ENCODE assay signal across 13 cellular contexts in the genomic region with DNA sequence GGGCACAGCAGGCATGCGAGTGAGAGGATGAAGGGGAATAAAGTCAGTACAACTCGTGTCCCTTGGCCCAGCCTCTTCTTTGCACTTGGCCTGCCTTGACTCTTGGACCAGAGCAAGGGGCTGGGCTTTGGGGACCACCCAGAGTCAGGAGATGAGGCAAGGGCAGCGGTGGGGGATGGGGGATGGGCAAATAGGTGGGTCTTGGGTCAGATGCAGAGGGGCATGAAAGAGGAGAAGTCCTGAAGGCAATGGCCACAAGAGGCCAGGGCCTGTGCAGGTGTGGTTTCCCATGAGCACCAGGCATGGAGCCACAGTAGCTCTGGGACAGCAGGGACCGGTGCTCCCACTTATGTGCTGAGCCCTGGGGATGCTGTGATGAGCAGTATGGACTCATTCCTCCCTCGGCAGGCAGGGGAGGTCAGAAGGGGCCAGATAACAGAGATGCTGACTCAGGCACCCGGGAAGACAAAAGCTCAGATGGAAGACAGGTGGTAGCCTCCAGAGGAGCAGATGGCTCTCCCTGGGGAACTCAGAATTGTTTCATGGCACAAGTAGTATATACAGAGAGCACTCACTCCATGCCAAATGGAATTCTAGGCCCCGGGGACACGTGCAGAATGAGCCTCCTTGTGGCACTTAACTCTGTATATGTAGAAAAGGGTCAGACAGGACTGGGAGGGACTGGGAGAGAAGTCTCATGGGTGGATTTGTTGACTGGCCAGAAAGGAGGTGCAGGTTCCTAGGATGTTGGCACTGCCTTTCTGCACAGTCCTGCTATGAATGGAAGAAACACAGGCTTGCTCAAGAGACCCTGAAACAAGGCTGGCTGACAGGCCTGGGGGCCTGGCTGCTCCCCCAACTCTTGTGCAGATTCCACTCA. TPM values are rescaled to one million over a fixed set of nuclear protein-coding genes. Genes with fewer than 3 reads are reported as not detected.
A peak's percentile ranks its signal among the peaks of the same experiment; 100 is the strongest.
DNase-seq lines count a peak whose midpoint lies in the region; ATAC-seq and TF ChIP-seq lines count a peak whose summit lies in the region.
"Had no signal": no experiment of that assay in that cellular context is flagged by ENCODE, and none has a peak within 500 bp of the region (broad histone marks: within the 10 kb centered on the region; RNA-seq: fewer than 3 reads in every experiment).

No MANE protein-coding gene starts in this region.

- TF ChIP-seq CTCF in psoas muscle (IDR thresholded peaks at IDR 0.05) (no peak), spleen (IDR thresholded peaks at IDR 0.05 in 8 of 11, conservative IDR thresholded peaks at IDR 0.05 in 3 of 11) (no peak)

- H3K27ac ChIP-seq in cingulate gyrus (ENCODE audit: low read depth, low read length) (peak overlapping the region; percentile 69), psoas muscle (peak overlapping the region; percentile 78), spleen (no peak overlapping the region)
- H3K27ac ChIP-seq: 22Rv1 had no signal

- DNase-seq in DMS53 (lab: John Stamatoyannopoulos, UW) (peak; percentile 26), DMS53 treated with DMSO at 0.1 percent for 48 hours (lab: John Stamatoyannopoulos, UW; ENCODE audit: unreplicated experiment) (no peak), NCI-H345 treated with DMSO at 0.1 percent for 48 hours (lab: John Stamatoyannopoulos, UW; ENCODE audit: unreplicated experiment) (peak; percentile 76), psoas muscle (peak in 1 of 2 donors; percentile 35), GM19240 (ENCODE audit: insufficient read length, low spot score) (no peak), spleen (no peak)
- DNase-seq: NCI-H1436 treated with DMSO at 0.1 percent for 48 hours, T-helper 2 cell had no signal

- ATAC-seq in psoas muscle: peak; percentile 32 to 48 (median 40)
- ATAC-seq in GM19351 (IDR thresholded peaks at IDR 0.05; ENCODE audit: unreplicated experiment): no peak

- intact Hi-C loops in psoas muscle (cut with DNase I) (no loop called here), spleen (cut with DNase I; ENCODE audit: low total_unique reads) (no loop called here)

- TF ChIP-seq POLR2A in spleen (IDR thresholded peaks at IDR 0.05): no peak

- no peaks in the 10 kb centered on the region for H3K27me3 ChIP-seq in psoas muscle (ENCODE audit: insufficient read depth in 3 of 3, low read length in 2 of 3)
- peaks cover 0 to 4% (median 0%) of the 10 kb centered on the region in 7 donors for H3K27me3 ChIP-seq in spleen (replicated peaks in 1 of 7)
- H3K27me3 ChIP-seq: cardiac muscle cell had no signal

- H3K36me3 ChIP-seq in psoas muscle (ENCODE audit: insufficient read depth in 1 of 2, low read depth in 1 of 2) (peaks cover 0 to 12% of the 10 kb centered on the region in 2 donors), spleen (peaks cover 0 to 18% (median 0%) of the 10 kb centered on the region in 6 donors)
- H3K36me3 ChIP-seq: cardiac muscle cell had no signal

- WGBS in psoas muscle, 3 donors: 31 to 46% (median 33%) methylated on average over 8 of the region's 8 CpGs
- 54 to 67% (median 62%) methylated on average over 7 to 8 of the region's 8 CpGs for WGBS in spleen, 5 donors

- H3K9me3 ChIP-seq in psoas muscle (no peaks in the 10 kb centered on the region), spleen (no peaks in the 10 kb centered on the region)

- H3K4me3 ChIP-seq in psoas muscle (no peak overlapping the region), spleen (no peak overlapping the region)
- H3K4me3 ChIP-seq: cardiac muscle cell had no signal

- H3K4me1 ChIP-seq in psoas muscle (peaks cover 37% of the 10 kb centered on the region), spleen (peaks cover 0 to 5% (median 0%) of the 10 kb centered on the region in 6 donors)

RNA-seq across cellular contexts. Expression of a gene that starts 14.3 kb away (rescaled TPM):
- total RNA-seq in psoas muscle (100 to 1,000 TPM in 2 of 4 donors, 10 to 100 TPM in 2; 87.2 to 151 (median 110) TPM), spleen (10 to 100 TPM in 6 of 7 donors, 1 to 10 TPM in 1; 9.9 to 22.2 (median 16.3) TPM)
- polyA plus RNA-seq in psoas muscle (10 to 100 TPM; 41.6 to 90.3 (median 72.6) TPM), spleen (1 to 10 TPM; 2.1 to 5.0 (median 2.5) TPM)

RNA-seq across cellular contexts. Expression of a gene that starts 17.6 kb away (rescaled TPM):
- 100 to 1,000 TPM; 241 to 923 (median 381) TPM for total RNA-seq in psoas muscle
- polyA plus RNA-seq in psoas muscle: 100 to 1,000 TPM; 306 to 822 (median 392) TPM
- not detected for total RNA-seq in spleen
- polyA plus RNA-seq in spleen: under 1 TPM in 2 of 3 donors, not detected in 1; 0.03 to 0.17 TPM

RNA-seq across cellular contexts. Expression of a gene that starts 34.8 kb away (rescaled TPM):
- 100 to 1,000 TPM; 157 to 276 (median 212) TPM for total RNA-seq in psoas muscle
- polyA plus RNA-seq in psoas muscle: 100 to 1,000 TPM in 1 of 3 donors, 10 to 100 TPM in 2; 37.0 to 188 (median 50.4) TPM
- total RNA-seq in spleen: not detected
- under 1 TPM in 2 of 3 donors, not detected in 1; 0.13 to 0.42 TPM for polyA plus RNA-seq in spleen
- total RNA-seq: frontal cortex had no signal

Comparison
In these comparisons a context has a peak if more than half of its experiments do, and no peak if none do; other contexts are left out.
1. DNase-seq: peak in DMS53 (single experiment) and NCI-H345 treated with DMSO at 0.1 percent for 48 hours (single experiment); none in DMS53 treated with DMSO at 0.1 percent for 48 hours (single experiment), GM19240 (single experiment) and spleen (single experiment).
2. H3K27ac ChIP-seq: peak in cingulate gyrus (single experiment) and psoas muscle (single experiment); none in spleen (0 of 8).
3. RNA of a gene that starts 17.6 kb away (total RNA-seq): 241 to 923 TPM in psoas muscle; not detected in spleen; every median in the first group is over 100 times any median in the second.
4. RNA of a gene that starts 34.8 kb away (total RNA-seq): 157 to 276 TPM in psoas muscle; not detected in spleen; every median in the first group is over 10 times any median in the second.